In the genomic region with DNA sequence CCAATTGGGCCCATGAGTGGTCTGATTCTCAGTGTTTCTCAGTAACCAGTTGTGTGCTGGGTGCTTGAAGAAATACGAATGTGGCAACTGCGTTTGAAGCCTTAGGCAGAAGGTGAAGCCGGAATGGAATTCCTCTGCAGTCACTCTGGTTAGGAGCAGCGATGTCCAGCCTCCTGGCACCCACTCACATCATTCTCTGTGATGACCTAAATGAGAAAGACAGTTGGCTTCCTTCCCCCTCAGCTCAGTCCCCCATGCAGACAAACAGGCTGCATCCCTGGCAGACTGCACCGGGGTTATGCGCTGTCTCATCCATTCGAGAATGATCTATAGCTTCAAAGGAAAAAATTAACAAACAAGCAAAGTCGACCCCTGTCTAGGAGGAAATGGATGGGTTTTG, we compare ENCODE assay signal across 19 cellular contexts.
DNase-seq lines count a peak whose midpoint lies in the region; ATAC-seq, FAIRE-seq and TF ChIP-seq lines count a peak whose summit lies in the region.
"Had no signal": no experiment of that assay in that cellular context is flagged by ENCODE, and none has a peak within 500 bp of the region (broad histone marks: within the 10 kb centered on the region; RNA-seq: fewer than 3 reads in every experiment).

No MANE protein-coding gene starts in this region.

- no peak for TF ChIP-seq CTCF in gastroesophageal sphincter (IDR thresholded peaks at IDR 0.05)
- no peak for TF ChIP-seq CTCF in osteoblast (IDR thresholded peaks at IDR 0.05; ENCODE audit: extremely low read depth, low read depth, low read length)
- no peak for TF ChIP-seq CTCF in WERI-Rb-1 (IDR thresholded peaks at IDR 0.05; ENCODE audit: low read depth, low read length)
- no peak for TF ChIP-seq CTCF in GM20000 (IDR thresholded peaks at IDR 0.05; ENCODE audit: extremely low read depth, missing control alignments)

- no peaks in the 10 kb centered on the region for H4K20me1 ChIP-seq in osteoblast (ENCODE audit: insufficient read depth, low read length)

- H3K36me3 ChIP-seq in ACC112 (ENCODE audit: insufficient read depth, low read length) (no peaks in the 10 kb centered on the region), gastroesophageal sphincter (no peaks in the 10 kb centered on the region), osteoblast (ENCODE audit: insufficient read depth, low read length) (no peaks in the 10 kb centered on the region), WERI-Rb-1 (no peaks in the 10 kb centered on the region)
- H3K36me3 ChIP-seq: pancreas had no signal

- no peak for TF ChIP-seq EP300 in gastroesophageal sphincter (IDR thresholded peaks at IDR 0.05)

- peak overlapping the region; percentile 38 for H2AFZ ChIP-seq in ACC112 (ENCODE audit: low read length, unreplicated experiment)
- H2AFZ ChIP-seq in osteoblast (ENCODE audit: low read length) = no peak overlapping the region

- H3K79me2 ChIP-seq in ACC112 (ENCODE audit: control insufficient read depth, insufficient read depth, low read length, unreplicated experiment) = no peaks in the 10 kb centered on the region
- no peaks in the 10 kb centered on the region for H3K79me2 ChIP-seq in osteoblast (ENCODE audit: insufficient read depth, low read length)

- no peak for FAIRE-seq in GM12892 (lab: Jason Lieb, UNC)
- FAIRE-seq: endothelial cell of umbilical vein, H1, pancreas, TTC549 had no signal

- peak; percentile 78 for DNase-seq in RPMI7951 (ENCODE audit: low read depth)
- no peak for DNase-seq in osteoblast (ENCODE audit: insufficient read length, low spot score, missing footprints)
- no peak for DNase-seq in WERI-Rb-1
- no peak for DNase-seq in GM20000 (ENCODE audit: low spot score)
- no peak for DNase-seq in GDM1 (lab: John Stamatoyannopoulos, UW)
- DNase-seq in GM12892 (ENCODE audit: insufficient read length) = no peak
- DNase-seq: activated CD4-positive, alpha-beta T cell treated with anti-CD3 and anti-CD28 coated beads, Interleukin-2, amount 50 U/mL, for 1 hour; CD4-positive, alpha-beta T cell; DMS79 treated with DMSO at 0.1 percent for 48 hours; foreskin melanocyte; NCI-H1930; NCI-H446; NK-92 treated with Interleukin-12 subunit alpha and Interleukin-12 subunit beta, amount 100 ng/mL, for 24 hours; pancreas had no signal

- H3K4me2 ChIP-seq in osteoblast (ENCODE audit: insufficient read depth, low read length) = peak overlapping the region; percentile 59

- H3K27ac ChIP-seq in ACC112 (ENCODE audit: low read depth, low read length) (peak overlapping the region; percentile 26; the same call in 1 of the 2 replicates), gastroesophageal sphincter (peak overlapping the region; percentile 25 to 67 (median 62)), osteoblast (ENCODE audit: low read depth, low read length) (peak overlapping the region; percentile 69), WERI-Rb-1 (no peak overlapping the region)
- H3K27ac ChIP-seq: pancreas had no signal

- peaks cover 35% of the 10 kb centered on the region for H3K4me1 ChIP-seq in ACC112 (ENCODE audit: control insufficient read depth, insufficient read depth, low read length, unreplicated experiment)
- H3K4me1 ChIP-seq in gastroesophageal sphincter = peaks cover 0 to 22% (median 0%) of the 10 kb centered on the region in 3 donors
- H3K4me1 ChIP-seq in osteoblast (ENCODE audit: insufficient read depth, low read length) = peaks cover 39% of the 10 kb centered on the region
- H3K4me1 ChIP-seq: pancreas had no signal

- H3K9me3 ChIP-seq in gastroesophageal sphincter = no peaks in the 10 kb centered on the region
- no peaks in the 10 kb centered on the region for H3K9me3 ChIP-seq in osteoblast (ENCODE audit: low read depth, low read length)
- no peaks in the 10 kb centered on the region for H3K9me3 ChIP-seq in WERI-Rb-1 (ENCODE audit: severe bottlenecking)
- H3K9me3 ChIP-seq: pancreas had no signal

- H3K27me3 ChIP-seq in ACC112 (ENCODE audit: insufficient read depth, low read length) (no peaks in the 10 kb centered on the region), gastroesophageal sphincter (no peaks in the 10 kb centered on the region), osteoblast (ENCODE audit: insufficient read depth, low read length) (no peaks in the 10 kb centered on the region), WERI-Rb-1 (ENCODE audit: insufficient read depth, low read depth, severe bottlenecking) (peaks cover 6% of the 10 kb centered on the region)

- TF ChIP-seq POLR2A in gastroesophageal sphincter (IDR thresholded peaks at IDR 0.05) (no peak), GM12892 (IDR thresholded peaks at IDR 0.05; ENCODE audit: low read depth, low read length) (no peak)

- ATAC-seq in gastroesophageal sphincter = no peak
- ATAC-seq: pancreas had no signal

- WGBS in gastroesophageal sphincter (ENCODE audit: low coverage in 1 of 2), 2 donors = 0 to 31% methylated on average over 2 to 6 of the region's 8 CpGs

- H3K4me3 ChIP-seq in ACC112 (ENCODE audit: low read depth, low read length) (no peak overlapping the region), gastroesophageal sphincter (no peak overlapping the region), osteoblast (ENCODE audit: insufficient read depth, low read length) (no peak overlapping the region), WERI-Rb-1 (ENCODE audit: low read depth, low read length) (no peak overlapping the region)
- H3K4me3 ChIP-seq: pancreas had no signal
